41 cellular contexts compared by ENCODE assay signal in genomic region chr2:63001576-63001975, GRCh38. TPM values are rescaled to one million over a fixed set of nuclear protein-coding genes. Genes with fewer than 3 reads are reported as not detected.
"Had no signal": no experiment of that assay in that cellular context is flagged by ENCODE, and none has a peak within 500 bp of the region (broad histone marks: within the 10 kb centered on the region; RNA-seq: fewer than 3 reads in every experiment).

No MANE protein-coding gene starts in this region.

- ATAC-seq: activated naive CD4-positive, alpha-beta T cell treated with anti-CD3 and anti-CD28 coated beads, Interleukin-2, amount 50 U/mL, for 72 hours; activated naive CD8-positive, alpha-beta T cell treated with anti-CD3 and anti-CD28 coated beads, Interleukin-2, amount 50 U/mL, for 24 hours; activated T-cell treated with anti-CD3 and anti-CD28 coated beads, Interleukin-2, amount 50 U/mL, for 4 hours; activated T-cell treated with anti-CD3 and anti-CD28 coated beads, Interleukin-2, amount 50 U/mL, for 72 hours; activated T-helper 17 cell treated with anti-CD3 and anti-CD28 coated beads, Interleukin-2, amount 50 U/mL, for 72 hours; body of pancreas had no signal

- H3K27ac Mint-ChIP-seq: activated naive CD4-positive, alpha-beta T cell treated with anti-CD3 and anti-CD28 coated beads for 36 hours; activated naive CD4-positive, alpha-beta T cell treated with anti-CD3 and anti-CD28 coated beads, Interleukin-2, amount 10 ng/mL, durations not matched to agents 7 days and 5 days; activated naive CD4-positive, alpha-beta T cell treated with anti-CD3 and anti-CD28 coated beads, Interleukin-2, amount 50 U/mL, for 24 hours; activated naive CD4-positive, alpha-beta T cell treated with anti-CD3 and anti-CD28 coated beads, Interleukin-2, amount 50 U/mL, for 72 hours; activated naive CD8-positive, alpha-beta T cell; activated naive CD8-positive, alpha-beta T cell treated with anti-CD3 and anti-CD28 coated beads for 36 hours; activated naive CD8-positive, alpha-beta T cell treated with anti-CD3 and anti-CD28 coated beads, Interleukin-2, amount 10 ng/mL, durations not matched to agents 7 days and 5 days; activated naive CD8-positive, alpha-beta T cell treated with anti-CD3 and anti-CD28 coated beads, Interleukin-2, amount 50 U/mL, for 24 hours; activated T-cell treated with anti-CD3 and anti-CD28 coated beads, Interleukin-2, amount 50 U/mL, for 24 hours; activated T-cell treated with anti-CD3 and anti-CD28 coated beads, Interleukin-2, amount 50 U/mL, for 72 hours; activated T-helper 1 cell treated with anti-CD3 and anti-CD28 coated beads, Interleukin-12 subunit alpha, Interleukin-12 subunit beta, Interleukin-2, Interleukin-4 antibody, amounts not matched to agents 30 ng/mL and 10 ng/mL and 1 ng/mL, durations not matched to agents 14 hours and 24 hours and 36 hours; activated T-helper 17 cell treated with anti-CD3 and anti-CD28 coated beads, Interleukin-2, amount 50 U/mL, for 72 hours; activated T-helper 2 cell treated with anti-CD3 and anti-CD28 coated beads, Interferon-gamma antibody, Interleukin-2, Interleukin-4, amounts not matched to agents 10 μg/mL and 5 μg/mL and 100 μg/mL, durations not matched to agents 14 hours and 24 hours and 36 hours; brain had no signal

- H3K27ac ChIP-seq: adrenal gland, ascending aorta, body of pancreas, brain microvascular endothelial cell, breast epithelium, cardiac muscle cell had no signal

- H3K9me3 ChIP-seq: ascending aorta, body of pancreas, breast epithelium had no signal

- H3K36me3 ChIP-seq: ascending aorta, breast epithelium had no signal

- H3K4me3 Mint-ChIP-seq: activated naive CD4-positive, alpha-beta T cell treated with anti-CD3 and anti-CD28 coated beads for 36 hours; activated naive CD4-positive, alpha-beta T cell treated with anti-CD3 and anti-CD28 coated beads, Interleukin-2, amount 10 ng/mL, durations not matched to agents 7 days and 5 days; activated naive CD4-positive, alpha-beta T cell treated with anti-CD3 and anti-CD28 coated beads, Interleukin-2, amount 50 U/mL, for 24 hours; activated naive CD8-positive, alpha-beta T cell; activated naive CD8-positive, alpha-beta T cell treated with anti-CD3 and anti-CD28 coated beads for 36 hours; activated naive CD8-positive, alpha-beta T cell treated with anti-CD3 and anti-CD28 coated beads, Interleukin-2, amount 10 ng/mL, durations not matched to agents 7 days and 5 days; activated naive CD8-positive, alpha-beta T cell treated with anti-CD3 and anti-CD28 coated beads, Interleukin-2, amount 50 U/mL, for 24 hours; activated T-cell treated with anti-CD3 and anti-CD28 coated beads, Interleukin-2, amount 50 U/mL, for 24 hours; activated T-cell treated with anti-CD3 and anti-CD28 coated beads, Interleukin-2, amount 50 U/mL, for 4 hours; activated T-cell treated with anti-CD3 and anti-CD28 coated beads, Interleukin-2, amount 50 U/mL, for 72 hours; activated T-helper 1 cell treated with anti-CD3 and anti-CD28 coated beads, Interleukin-12 subunit alpha, Interleukin-12 subunit beta, Interleukin-2, Interleukin-4 antibody, amounts not matched to agents 30 ng/mL and 10 ng/mL and 1 ng/mL, durations not matched to agents 14 hours and 24 hours and 36 hours; activated T-helper 17 cell treated with anti-CD3 and anti-CD28 coated beads, Interleukin-2, amount 50 U/mL, for 72 hours; brain; central memory CD8-positive, alpha-beta T cell had no signal

- H3K4me1 ChIP-seq: adrenal gland, body of pancreas, breast epithelium had no signal

- DNase-seq: activated effector memory CD4-positive, alpha-beta T cell treated with anti-CD3 and anti-CD28 coated beads, Interleukin-2, amount 50 U/mL, for 16 hours; activated effector memory CD4-positive, alpha-beta T cell treated with Interleukin-2 at 50 U/mL for 16 hours; activated gamma-delta T cell; activated gamma-delta T cell treated with Interleukin-2 at 50 U/mL for 16 hours; activated naive CD4-positive, alpha-beta T cell; activated naive CD4-positive, alpha-beta T cell treated with anti-CD3 and anti-CD28 coated beads for 36 hours; activated naive CD4-positive, alpha-beta T cell treated with anti-CD3 and anti-CD28 coated beads, Interleukin-2, amount 10 ng/mL, durations not matched to agents 7 days and 5 days; activated naive CD4-positive, alpha-beta T cell treated with anti-CD3 and anti-CD28 coated beads, Interleukin-2, amount 50 U/mL, for 16 hours; activated naive CD4-positive, alpha-beta T cell treated with Interleukin-2 at 50 U/mL for 16 hours; activated naive CD8-positive, alpha-beta T cell treated with anti-CD3 and anti-CD28 coated beads for 36 hours; activated naive CD8-positive, alpha-beta T cell treated with anti-CD3 and anti-CD28 coated beads, Interleukin-2, amount 10 ng/mL, durations not matched to agents 7 days and 5 days; activated naive CD8-positive, alpha-beta T cell treated with anti-CD3 and anti-CD28 coated beads, Interleukin-2, amount 50 U/mL, for 24 hours; activated T-cell treated with anti-CD3 and anti-CD28 coated beads, Interleukin-2, amount 50 U/mL, for 24 hours; activated T-cell treated with anti-CD3 and anti-CD28 coated beads, Interleukin-2, amount 50 U/mL, for 4 hours; activated T-cell treated with anti-CD3 and anti-CD28 coated beads, Interleukin-2, amount 50 U/mL, for 48 hours; activated T-cell treated with anti-CD3 and anti-CD28 coated beads, Interleukin-2, amount 50 U/mL, for 72 hours; adrenal gland; amniotic stem cell; amygdala; anterior cingulate cortex; aorta; body of pancreas; brain microvascular endothelial cell; caudate nucleus; central memory CD4-positive, alpha-beta T cell; cerebellar nuclear complex had no signal

- H3K27me3 ChIP-seq: adrenal gland, ascending aorta, body of pancreas, brain microvascular endothelial cell, breast epithelium, cardiac muscle cell had no signal

- H3K27me3 Mint-ChIP-seq: activated naive CD4-positive, alpha-beta T cell treated with anti-CD3 and anti-CD28 coated beads, Interleukin-2, amount 10 ng/mL, durations not matched to agents 7 days and 5 days; activated naive CD4-positive, alpha-beta T cell treated with anti-CD3 and anti-CD28 coated beads, Interleukin-2, amount 50 U/mL, for 24 hours; activated naive CD8-positive, alpha-beta T cell; activated naive CD8-positive, alpha-beta T cell treated with anti-CD3 and anti-CD28 coated beads for 36 hours; activated naive CD8-positive, alpha-beta T cell treated with anti-CD3 and anti-CD28 coated beads, Interleukin-2, amount 10 ng/mL, durations not matched to agents 7 days and 5 days; activated naive CD8-positive, alpha-beta T cell treated with anti-CD3 and anti-CD28 coated beads, Interleukin-2, amount 50 U/mL, for 24 hours; activated T-cell treated with anti-CD3 and anti-CD28 coated beads, Interleukin-2, amount 50 U/mL, for 24 hours; activated T-helper 17 cell treated with anti-CD3 and anti-CD28 coated beads, Interleukin-2, amount 50 U/mL, for 72 hours; brain; central memory CD8-positive, alpha-beta T cell had no signal

- H3K4me1 Mint-ChIP-seq: activated naive CD4-positive, alpha-beta T cell treated with anti-CD3 and anti-CD28 coated beads, Interleukin-2, amount 10 ng/mL, durations not matched to agents 7 days and 5 days; activated naive CD4-positive, alpha-beta T cell treated with anti-CD3 and anti-CD28 coated beads, Interleukin-2, amount 50 U/mL, for 24 hours; activated naive CD8-positive, alpha-beta T cell treated with anti-CD3 and anti-CD28 coated beads for 36 hours; activated naive CD8-positive, alpha-beta T cell treated with anti-CD3 and anti-CD28 coated beads, Interleukin-2, amount 10 ng/mL, durations not matched to agents 7 days and 5 days; activated naive CD8-positive, alpha-beta T cell treated with anti-CD3 and anti-CD28 coated beads, Interleukin-2, amount 50 U/mL, for 24 hours; activated T-helper 17 cell treated with anti-CD3 and anti-CD28 coated beads, Interleukin-2, amount 50 U/mL, for 72 hours; central memory CD8-positive, alpha-beta T cell had no signal

- H3K9me3 Mint-ChIP-seq: activated naive CD4-positive, alpha-beta T cell treated with anti-CD3 and anti-CD28 coated beads for 36 hours; activated naive CD4-positive, alpha-beta T cell treated with anti-CD3 and anti-CD28 coated beads, Interleukin-2, amount 10 ng/mL, durations not matched to agents 7 days and 5 days; activated naive CD4-positive, alpha-beta T cell treated with anti-CD3 and anti-CD28 coated beads, Interleukin-2, amount 50 U/mL, for 24 hours; activated naive CD4-positive, alpha-beta T cell treated with anti-CD3 and anti-CD28 coated beads, Interleukin-2, amount 50 U/mL, for 72 hours; activated naive CD8-positive, alpha-beta T cell treated with anti-CD3 and anti-CD28 coated beads for 36 hours; activated naive CD8-positive, alpha-beta T cell treated with anti-CD3 and anti-CD28 coated beads, Interleukin-2, amount 10 ng/mL, durations not matched to agents 7 days and 5 days; activated naive CD8-positive, alpha-beta T cell treated with anti-CD3 and anti-CD28 coated beads, Interleukin-2, amount 50 U/mL, for 24 hours; activated T-cell treated with anti-CD3 and anti-CD28 coated beads, Interleukin-2, amount 50 U/mL, for 24 hours; activated T-cell treated with anti-CD3 and anti-CD28 coated beads, Interleukin-2, amount 50 U/mL, for 4 hours; activated T-cell treated with anti-CD3 and anti-CD28 coated beads, Interleukin-2, amount 50 U/mL, for 72 hours; activated T-helper 1 cell treated with anti-CD3 and anti-CD28 coated beads, Interleukin-12 subunit alpha, Interleukin-12 subunit beta, Interleukin-2, Interleukin-4 antibody, amounts not matched to agents 30 ng/mL and 10 ng/mL and 1 ng/mL, durations not matched to agents 14 hours and 24 hours and 36 hours; activated T-helper 17 cell treated with anti-CD3 and anti-CD28 coated beads, Interleukin-2, amount 50 U/mL, for 72 hours; activated T-helper 2 cell treated with anti-CD3 and anti-CD28 coated beads, Interferon-gamma antibody, Interleukin-2, Interleukin-4, amounts not matched to agents 10 μg/mL and 5 μg/mL and 100 μg/mL, durations not matched to agents 14 hours and 24 hours and 36 hours; brain; central memory CD8-positive, alpha-beta T cell had no signal

- H3K4me3 ChIP-seq: adrenal gland, ascending aorta, body of pancreas, breast epithelium, cardiac muscle cell had no signal

- FAIRE-seq: astrocyte, bronchial epithelial cell had no signal

RNA-seq across cellular contexts. Expression of gene OTX1, which starts 49.1 kb away (rescaled TPM):
- total RNA-seq: activated naive CD4-positive, alpha-beta T cell treated with anti-CD3 and anti-CD28 coated beads for 36 hours; activated naive CD4-positive, alpha-beta T cell treated with anti-CD3 and anti-CD28 coated beads, Interleukin-2, amount 50 U/mL, for 72 hours; activated naive CD8-positive, alpha-beta T cell treated with anti-CD3 and anti-CD28 coated beads for 36 hours; activated naive CD8-positive, alpha-beta T cell treated with anti-CD3 and anti-CD28 coated beads, Interleukin-2, amount 10 ng/mL, durations not matched to agents 7 days and 5 days; activated T-cell treated with anti-CD3 and anti-CD28 coated beads, Interleukin-2, amount 50 U/mL, for 4 hours; activated T-helper 17 cell treated with anti-CD3 and anti-CD28 coated beads, Interleukin-2, amount 50 U/mL, for 72 hours; activated T-helper 2 cell treated with anti-CD3 and anti-CD28 coated beads, Interferon-gamma antibody, Interleukin-2, Interleukin-4, amounts not matched to agents 10 μg/mL and 5 μg/mL and 100 μg/mL, durations not matched to agents 14 hours and 24 hours and 36 hours; adrenal gland; aorta; ascending aorta; body of pancreas; breast epithelium; cardiac septum; cerebellum had no signal
- polyA plus RNA-seq: aorta, cardiac muscle cell had no signal
